ENCODE assay signal across 17 cellular contexts in the genomic region with DNA sequence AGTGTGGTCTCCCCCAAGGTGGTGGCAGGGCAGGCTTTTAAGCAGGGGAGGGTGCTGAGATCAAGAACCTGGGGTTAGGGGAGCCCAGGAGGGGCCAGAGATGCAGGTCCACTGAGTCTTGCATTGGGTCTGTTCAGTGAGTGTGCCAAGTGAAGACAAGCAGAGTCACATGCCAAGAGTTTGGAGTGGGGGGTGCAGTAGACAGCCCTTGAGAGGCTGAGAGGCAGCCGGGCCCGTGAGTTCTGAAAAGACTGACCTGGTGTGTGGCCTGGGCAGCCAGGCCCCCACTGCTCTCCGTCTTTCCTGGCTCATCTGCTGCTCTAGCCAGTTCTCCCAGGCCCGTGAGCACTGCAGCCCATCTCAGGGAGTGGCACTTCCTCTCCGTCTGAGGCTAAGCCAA.
DNase-seq lines count a peak whose midpoint lies in the region; ATAC-seq, FAIRE-seq and TF ChIP-seq lines count a peak whose summit lies in the region.
"Had no signal": no experiment of that assay in that cellular context is flagged by ENCODE, and none has a peak within 500 bp of the region (broad histone marks: within the 10 kb centered on the region; RNA-seq: fewer than 3 reads in every experiment).

No MANE protein-coding gene starts in this region.

- FAIRE-seq in H54 (lab: Jason Lieb, UNC), result no peak
- FAIRE-seq: G401.6 had no signal

- WGBS in GM23248 (ENCODE audit: low coverage in 1 of 2, low lambda C conversion rate in 2 of 2, missing lambda C conversion rate in 2 of 2), 2 experiments, result 77 to 80% methylated on average over 5 of the region's 5 CpGs

- H3K9me2 ChIP-seq in GM23248 (ENCODE audit: insufficient read depth) (no peaks in the 10 kb centered on the region), PC-3 (replicated peaks; ENCODE audit: low read length) (no peaks in the 10 kb centered on the region)

- H3K4me2 ChIP-seq in GM23248 (ENCODE audit: unreplicated experiment) (peak overlapping the region; percentile 41), PC-3 (ENCODE audit: low read length) (no peak overlapping the region)

- H3K9me3 ChIP-seq in GM23248 (ENCODE audit: low read depth), result no peaks in the 10 kb centered on the region
- no peaks in the 10 kb centered on the region for H3K9me3 ChIP-seq in mucosa of descending colon
- H3K9me3 ChIP-seq in PC-3 (ENCODE audit: low read length), result no peaks in the 10 kb centered on the region
- H3K9me3 ChIP-seq: upper lobe of left lung had no signal

- in situ Hi-C loops in GM23248 (cut with MboI), result no loop called here

- H3K4me3 ChIP-seq in GM23248 (no peak overlapping the region), coronary artery (no peak overlapping the region), mucosa of descending colon (no peak overlapping the region), PC-3 (ENCODE audit: low read length) (no peak overlapping the region)
- H3K4me3 ChIP-seq: upper lobe of left lung had no signal

- no peaks in the 10 kb centered on the region for H3F3A ChIP-seq in GM23248 (ENCODE audit: insufficient read depth)
- H3F3A ChIP-seq in PC-3 (ENCODE audit: low read length, unreplicated experiment), result no peaks in the 10 kb centered on the region

- H3K9ac ChIP-seq in GM23248 (no peak overlapping the region), PC-3 (ENCODE audit: low read length) (no peak overlapping the region)

- BruUV-seq in PC-3 (replicated peaks; lab: Mats Ljungman, UMichigan), result no TSS peak

- no peak for TF ChIP-seq POLR2A in H54 (IDR thresholded peaks at IDR 0.05; ENCODE audit: low read depth, low read length)

- no peaks in the 10 kb centered on the region for H4K20me1 ChIP-seq in GM23248 (ENCODE audit: insufficient read depth)
- H4K20me1 ChIP-seq in PC-3 (ENCODE audit: low read length), result no peaks in the 10 kb centered on the region

- CTCF ChIA-PET in PC-3 (lab: Charles Lee), result no interaction called here

- intact Hi-C loops in mucosa of descending colon (cut with DNase I, micrococcal nuclease), result no loop called here
- intact Hi-C loops in PC-3 (cut with micrococcal nuclease), result no loop called here

- no peak for ATAC-seq in mucosa of descending colon
- ATAC-seq in GM21528 (IDR thresholded peaks at IDR 0.05; ENCODE audit: low FRiP score, unreplicated experiment), result no peak
- no peak for ATAC-seq in PC-3
- ATAC-seq: left lobe of liver had no signal

- no peak overlapping the region for H3K27ac ChIP-seq in GM23248
- peak overlapping the region; percentile 56 to 86 for H3K27ac ChIP-seq in coronary artery
- H3K27ac ChIP-seq in substantia nigra (ENCODE audit: low read depth, low read length, poor library complexity, severe bottlenecking), result peak overlapping the region; percentile 35
- H3K27ac ChIP-seq in PC-3 (ENCODE audit: low read length), result no peak overlapping the region
- H3K27ac ChIP-seq: brain microvascular endothelial cell had no signal

- peaks cover 14% of the 10 kb centered on the region for H3K4me1 ChIP-seq in GM23248 (ENCODE audit: insufficient read depth)
- H3K4me1 ChIP-seq in mucosa of descending colon (ENCODE audit: low read depth), result no peaks in the 10 kb centered on the region
- H3K4me1 ChIP-seq in PC-3 (ENCODE audit: insufficient read depth, low read length), result no peaks in the 10 kb centered on the region
- H3K4me1 ChIP-seq: upper lobe of left lung had no signal

- POLR2A ChIA-PET in PC-3 (lab: Charles Lee; ENCODE audit: unreplicated experiment), result no interaction called here

- H3K27me3 ChIP-seq in GM23248 (replicated peaks; ENCODE audit: insufficient read depth), result no peaks in the 10 kb centered on the region
- H3K27me3 ChIP-seq in PC-3 (ENCODE audit: low read length), result no peaks in the 10 kb centered on the region
- H3K27me3 ChIP-seq: brain microvascular endothelial cell, upper lobe of left lung had no signal

- H2AFZ ChIP-seq in GM23248 (no peak overlapping the region), PC-3 (ENCODE audit: low read length) (no peak overlapping the region)

- TF ChIP-seq CTCF in coronary artery (IDR thresholded peaks at IDR 0.05), result no peak
- no peak for TF ChIP-seq CTCF in mucosa of descending colon (IDR thresholded peaks at IDR 0.05)
- TF ChIP-seq CTCF in PC-3 (conservative IDR thresholded peaks at IDR 0.05; ENCODE audit: low read depth, low read length), result no peak

- H3K36me3 ChIP-seq in GM23248 (ENCODE audit: low read depth), result peaks cover 17% of the 10 kb centered on the region
- peaks cover 7% of the 10 kb centered on the region for H3K36me3 ChIP-seq in mucosa of descending colon (ENCODE audit: low read depth)
- no peaks in the 10 kb centered on the region for H3K36me3 ChIP-seq in PC-3 (ENCODE audit: low read depth, low read length)

- H3K79me2 ChIP-seq in GM23248 (ENCODE audit: insufficient read depth) (no peaks in the 10 kb centered on the region), PC-3 (ENCODE audit: low read length) (no peaks in the 10 kb centered on the region)

- peak; percentile 15 for DNase-seq in GM23248
- no peak for DNase-seq in coronary artery (ENCODE audit: low spot score)
- peak in 2 of 3 donors; percentile 17 to 25 for DNase-seq in mucosa of descending colon
- peak in 1 of 49 donors; percentile 37 for DNase-seq in substantia nigra (lab: John Stamatoyannopoulos, UW)
- no peak for DNase-seq in T1000 (lab: John Stamatoyannopoulos, UW)
- no peak for DNase-seq in H54 (ENCODE audit: insufficient read length, low spot score)
- no peak for DNase-seq in PC-3
- DNase-seq: activated CD4-positive, alpha-beta T cell treated with anti-CD3 and anti-CD28 coated beads for 1 hour; activated gamma-delta T cell treated with Interleukin-2 at 50 U/mL for 16 hours; brain microvascular endothelial cell; effector CD4-positive, alpha-beta T cell; naive B cell; NCI-H2107; upper lobe of left lung had no signal

Comparison
In these comparisons a context has a peak if more than half of its experiments do, and no peak if none do; other contexts are left out.
1. DNase-seq: peak in GM23248 (single experiment) and mucosa of descending colon (2 of 3); none in coronary artery (single experiment), T1000 (single experiment), H54 (single experiment) and PC-3 (single experiment).
2. H3K27ac ChIP-seq: peak in coronary artery (2 of 2) and substantia nigra (single experiment); none in GM23248 (single experiment) and PC-3 (single experiment).